9 cellular contexts compared by ENCODE assay signal in the genomic region with DNA sequence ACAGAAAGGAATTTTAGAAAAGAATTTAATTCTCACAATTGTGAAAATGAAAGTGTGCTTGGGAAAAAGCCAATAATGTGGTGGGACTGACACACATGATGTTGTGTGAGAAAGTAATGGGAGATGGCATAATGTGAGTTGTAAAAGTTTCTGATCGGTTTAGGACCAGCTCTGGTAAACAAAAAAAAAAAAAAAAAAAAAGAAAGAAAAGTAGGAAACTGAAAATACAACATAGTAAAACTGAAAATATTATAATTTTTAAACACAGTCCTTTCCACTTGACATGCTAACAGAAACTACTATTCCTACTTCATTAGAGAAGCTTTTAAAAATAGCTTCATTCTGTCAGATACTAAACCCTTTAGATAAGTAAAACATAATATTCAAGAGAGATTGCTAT. TPM values are rescaled to one million over a fixed set of nuclear protein-coding genes. Genes with fewer than 3 reads are reported as not detected.
A peak's percentile ranks its signal among the peaks of the same experiment; 100 is the strongest.
DNase-seq lines count a peak whose midpoint lies in the region; ATAC-seq and TF ChIP-seq lines count a peak whose summit lies in the region.
"Had no signal": no experiment of that assay in that cellular context is flagged by ENCODE, and none has a peak within 500 bp of the region (broad histone marks: within the 10 kb centered on the region; RNA-seq: fewer than 3 reads in every experiment).

No MANE protein-coding gene starts in this region.

- H3K36me3 Mint-ChIP-seq in activated T-cell treated with anti-CD3 and anti-CD28 coated beads, Interleukin-2, amount 50 U/mL, for 24 hours (ENCODE audit: low read depth), result peaks cover 11% of the 10 kb centered on the region
- H3K36me3 Mint-ChIP-seq in stimulated activated naive B cell treated with anti-CD40 and anti-IgM and Interleukin-4, amounts not matched to agents 10 μg/mL and 1 μg/mL and 100 μg/mL, for 72 hours, result peaks cover 9 to 13% of the 10 kb centered on the region in 2 donors

- H3K27me3 ChIP-seq in foreskin keratinocyte (no peaks in the 10 kb centered on the region), PC-9 (ENCODE audit: insufficient read depth, low read depth) (no peaks in the 10 kb centered on the region)

- 0 out of 2 replicates have a peak, but pooled peaks cover 5% of the 10 kb centered on the region for H3F3A ChIP-seq in PC-9 (ENCODE audit: insufficient read depth, low read depth)

- no peak for TF ChIP-seq CTCF in foreskin keratinocyte (conservative IDR thresholded peaks at IDR 0.05)
- TF ChIP-seq CTCF in PC-9 (conservative IDR thresholded peaks at IDR 0.05), result no peak

- no peak overlapping the region for H2AFZ ChIP-seq in PC-9

- H3K9me3 ChIP-seq in SK-N-MC (ENCODE audit: low read depth, low read length), result no peaks in the 10 kb centered on the region
- no peaks in the 10 kb centered on the region for H3K9me3 ChIP-seq in PC-9 (ENCODE audit: insufficient read depth, low read depth)

- CTCF ChIA-PET in PC-9 (lab: Charles Lee), result no interaction called here

- no peaks in the 10 kb centered on the region for H3K9me3 Mint-ChIP-seq in activated T-cell treated with anti-CD3 and anti-CD28 coated beads, Interleukin-2, amount 50 U/mL, for 24 hours
- H3K9me3 Mint-ChIP-seq in stimulated activated naive B cell treated with anti-CD40 and anti-IgM and Interleukin-4, amounts not matched to agents 10 μg/mL and 1 μg/mL and 100 μg/mL, for 72 hours, result no peaks in the 10 kb centered on the region

- POLR2A ChIA-PET in PC-9 (lab: Charles Lee; ENCODE audit: unreplicated experiment), result interaction anchor here (0.7 kb wide), 1 partner anchor 149 kb away, joined by 50 read pairs; no protein-coding TSS in a partner anchor

- H4K20me1 ChIP-seq in PC-9 (ENCODE audit: insufficient read depth), result no peaks in the 10 kb centered on the region

- H3K9me2 ChIP-seq in PC-9 (ENCODE audit: insufficient read depth), result no peaks in the 10 kb centered on the region

- ATAC-seq in HG02943 (IDR thresholded peaks at IDR 0.05; ENCODE audit: low read depth, unreplicated experiment) (peak; percentile 84), foreskin keratinocyte (no peak)
- ATAC-seq in stimulated activated naive B cell treated with anti-CD40 and anti-IgM and Interleukin-4, amounts not matched to agents 10 μg/mL and 1 μg/mL and 100 μg/mL, for 72 hours (replicated peaks), result peak; percentile 33 to 47

- H3K79me2 ChIP-seq in PC-9 (ENCODE audit: low read depth), result peaks cover 42% of the 10 kb centered on the region

- H3K4me3 ChIP-seq in SK-N-MC (no peak overlapping the region), PC-9 (no peak overlapping the region)

- H3K27ac Mint-ChIP-seq in activated T-cell treated with anti-CD3 and anti-CD28 coated beads, Interleukin-2, amount 50 U/mL, for 24 hours, result peak overlapping the region; percentile 64
- H3K27ac Mint-ChIP-seq in stimulated activated naive B cell treated with anti-CD40 and anti-IgM and Interleukin-4, amounts not matched to agents 10 μg/mL and 1 μg/mL and 100 μg/mL, for 72 hours, result peak overlapping the region; percentile 75

- H3K27me3 Mint-ChIP-seq in activated T-cell treated with anti-CD3 and anti-CD28 coated beads, Interleukin-2, amount 50 U/mL, for 24 hours, result no peaks in the 10 kb centered on the region
- H3K27me3 Mint-ChIP-seq in stimulated activated naive B cell treated with anti-CD40 and anti-IgM and Interleukin-4, amounts not matched to agents 10 μg/mL and 1 μg/mL and 100 μg/mL, for 72 hours, result no peaks in the 10 kb centered on the region

- peaks cover 3% of the 10 kb centered on the region for H3K4me1 ChIP-seq in foreskin keratinocyte
- peaks cover 4% of the 10 kb centered on the region; the same call in 1 of the 2 replicates for H3K4me1 ChIP-seq in PC-9 (replicated peaks; ENCODE audit: insufficient read depth)

- peaks cover 62% of the 10 kb centered on the region for H3K4me1 Mint-ChIP-seq in activated T-cell treated with anti-CD3 and anti-CD28 coated beads, Interleukin-2, amount 50 U/mL, for 24 hours (ENCODE audit: low read depth)
- H3K4me1 Mint-ChIP-seq in stimulated activated naive B cell treated with anti-CD40 and anti-IgM and Interleukin-4, amounts not matched to agents 10 μg/mL and 1 μg/mL and 100 μg/mL, for 72 hours, result peaks cover 21 to 47% of the 10 kb centered on the region in 2 donors

- H3K9ac ChIP-seq in SK-N-MC (ENCODE audit: insufficient read length), result no peak overlapping the region

- BruUV-seq in PC-9 (replicated peaks; lab: Mats Ljungman, UMichigan), result no TSS peak

- H3K4me3 Mint-ChIP-seq in activated T-cell treated with anti-CD3 and anti-CD28 coated beads, Interleukin-2, amount 50 U/mL, for 24 hours, result peak overlapping the region; percentile 38
- peak overlapping the region; percentile 22 to 72 for H3K4me3 Mint-ChIP-seq in stimulated activated naive B cell treated with anti-CD40 and anti-IgM and Interleukin-4, amounts not matched to agents 10 μg/mL and 1 μg/mL and 100 μg/mL, for 72 hours

- H3K27ac ChIP-seq in SK-N-MC, result peak overlapping the region; percentile 86; the same call in 1 of the 2 replicates
- H3K27ac ChIP-seq in foreskin keratinocyte, result no peak overlapping the region
- H3K27ac ChIP-seq in PC-9, result no peak overlapping the region

- H3K36me3 ChIP-seq in SK-N-MC (ENCODE audit: insufficient read depth, low read length) (peaks cover 7% of the 10 kb centered on the region), PC-9 (ENCODE audit: low read depth) (no peaks in the 10 kb centered on the region)

- H3K4me2 ChIP-seq in PC-9, result no peak overlapping the region

- intact Hi-C loops in PC-9 (cut with micrococcal nuclease; ENCODE audit: unreplicated experiment), result no loop called here

- no peak for DNase-seq in activated T-cell treated with anti-CD3 and anti-CD28 coated beads, Interleukin-2, amount 50 U/mL, for 24 hours
- DNase-seq in activated T-cell treated with anti-CD3 and anti-CD28 coated beads, Interleukin-2, amount 50 U/mL, for 1 hour, result no peak
- DNase-seq in SK-N-MC (ENCODE audit: low read depth, low spot score) (no peak), foreskin keratinocyte (no peak), PC-9 (no peak), DMS53 treated with DMSO at 0.1 percent for 48 hours (lab: John Stamatoyannopoulos, UW; ENCODE audit: unreplicated experiment) (no peak)
- no peak for DNase-seq in stimulated activated naive B cell treated with anti-CD40 and anti-IgM and Interleukin-4, amounts not matched to agents 10 μg/mL and 1 μg/mL and 100 μg/mL, for 72 hours
- DNase-seq: NCI-H510A treated with DMSO at 0.1 percent for 48 hours had no signal

RNA-seq across cellular contexts. Expression of gene RAP1GDS1, which starts 28.2 kb away (rescaled TPM):
- total RNA-seq in foreskin keratinocyte (79.5 and 81.6 TPM in 2 replicates), PC-9 (2021) (21.5 and 25.7 TPM in 2 replicates)
- 29.5 and 35.4 TPM in 2 replicates for polyA plus RNA-seq in foreskin keratinocyte
